Comparison of ENCODE assay signal across 10 cellular contexts in the genomic region with DNA sequence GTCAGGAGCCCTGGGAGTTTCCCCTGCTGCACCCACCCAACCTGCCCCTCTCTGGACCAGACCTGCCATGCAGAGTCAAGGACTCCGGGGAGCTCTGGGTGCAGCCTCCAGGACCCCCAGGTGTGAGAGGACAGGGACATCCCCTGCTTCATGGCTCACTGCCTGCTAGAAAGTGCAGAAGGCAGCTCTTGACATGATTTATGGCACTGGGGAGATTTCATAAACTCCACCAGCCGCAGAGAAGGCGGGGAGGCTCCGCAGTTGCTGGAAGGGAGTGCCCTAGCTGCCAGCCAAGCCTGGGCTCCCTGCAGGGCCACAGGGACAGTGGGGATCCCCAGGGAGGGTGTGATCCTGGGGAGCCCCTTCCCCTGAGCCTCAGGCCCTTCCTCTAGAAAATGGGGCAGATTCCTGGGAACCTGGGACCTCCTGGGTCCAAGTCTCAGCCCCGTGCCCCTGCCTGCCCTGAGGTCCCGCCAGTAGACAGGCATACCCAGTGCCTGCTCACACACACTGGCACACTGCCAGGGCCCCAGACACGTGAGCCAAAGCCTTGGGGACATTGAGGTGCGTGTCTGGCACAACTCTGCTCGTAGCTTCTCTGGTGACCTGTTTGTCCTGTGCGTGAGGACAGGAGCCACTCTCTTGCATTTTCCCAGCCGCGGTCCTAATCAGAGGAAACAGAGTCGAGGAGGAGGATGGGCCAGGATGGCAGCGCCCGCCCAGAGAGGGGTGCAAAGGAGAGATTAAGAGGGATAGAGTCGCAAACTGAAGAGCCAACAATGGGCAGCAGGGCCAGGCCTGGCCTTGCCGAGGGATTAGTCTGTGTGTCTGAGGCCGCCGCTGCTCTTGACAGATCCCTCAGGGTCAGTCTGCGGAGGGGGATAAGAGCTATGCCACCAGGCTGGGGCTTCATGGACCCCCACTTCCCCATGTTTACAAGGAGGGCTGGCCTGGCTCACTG. TPM values are rescaled to one million over a fixed set of nuclear protein-coding genes. Genes with fewer than 3 reads are reported as not detected.
DNase-seq lines count a peak whose midpoint lies in the region; ATAC-seq and TF ChIP-seq lines count a peak whose summit lies in the region.
"Had no signal": no experiment of that assay in that cellular context is flagged by ENCODE, and none has a peak within 500 bp of the region (broad histone marks: within the 10 kb centered on the region; RNA-seq: fewer than 3 reads in every experiment).

No MANE protein-coding gene starts in this region.

- no peak overlapping the region for H3K4me3 ChIP-seq in endodermal cell (ENCODE audit: low read length)
- H3K4me3 ChIP-seq: GM23248 had no signal

- no peaks in the 10 kb centered on the region for H3K9me3 ChIP-seq in endodermal cell (ENCODE audit: control insufficient read depth, low read length)

- ATAC-seq in GM19395 (IDR thresholded peaks at IDR 0.05; ENCODE audit: unreplicated experiment) = no peak

- TF ChIP-seq CTCF in endodermal cell (conservative IDR thresholded peaks at IDR 0.05) = no peak
- no peak for TF ChIP-seq CTCF in progenitor cell of endocrine pancreas (IDR thresholded peaks at IDR 0.05; ENCODE audit: unreplicated experiment)

- H3K36me3 Mint-ChIP-seq in endodermal cell (ENCODE audit: low read depth) (no peaks in the 10 kb centered on the region), progenitor cell of endocrine pancreas (ENCODE audit: insufficient read depth) (no peaks in the 10 kb centered on the region)

- peak overlapping the region; percentile 24 for H3K27ac ChIP-seq in endodermal cell (ENCODE audit: low read depth, low read length)
- H3K27ac ChIP-seq: GM23248 had no signal

- DNase-seq in A172 (ENCODE audit: low spot score) (peak; percentile 66), HuH-7 (ENCODE audit: low spot score) (peak; percentile 83), NCI-H69 (lab: John Stamatoyannopoulos, UW) (peak; percentile 96), endodermal cell (no peak), progenitor cell of endocrine pancreas (ENCODE audit: low spot score, unreplicated experiment) (no peak), RKO (ENCODE audit: low spot score) (no peak), putamen (ENCODE audit: low spot score) (no peak)
- DNase-seq: GM23248 had no signal

- H3K4me3 Mint-ChIP-seq in endodermal cell (no peak overlapping the region), progenitor cell of endocrine pancreas (ENCODE audit: low read depth) (no peak overlapping the region)

- no peaks in the 10 kb centered on the region for H3K27me3 Mint-ChIP-seq in endodermal cell (ENCODE audit: insufficient read depth)
- no peaks in the 10 kb centered on the region for H3K27me3 Mint-ChIP-seq in progenitor cell of endocrine pancreas

- no peak overlapping the region for H3K27ac Mint-ChIP-seq in endodermal cell
- no peak overlapping the region for H3K27ac Mint-ChIP-seq in progenitor cell of endocrine pancreas

- H3K27me3 ChIP-seq in endodermal cell (ENCODE audit: control insufficient read depth, insufficient read depth, low read length, poor library complexity, severe bottlenecking) = no peaks in the 10 kb centered on the region

- WGBS in endodermal cell (ENCODE audit: insufficient coverage in 1 of 2, insufficient read length in 1 of 2), 2 experiments = 91 to 93% methylated on average over 17 to 20 of the region's 20 CpGs

- H3K4me1 ChIP-seq in endodermal cell (ENCODE audit: control insufficient read depth, insufficient read depth, low read length) = no peaks in the 10 kb centered on the region

- no peaks in the 10 kb centered on the region for H3K36me3 ChIP-seq in endodermal cell (ENCODE audit: control insufficient read depth, insufficient read depth, low read length)

- H3K9ac ChIP-seq in endodermal cell (ENCODE audit: extremely low read depth, low read length, poor library complexity, severe bottlenecking) = no peak overlapping the region
- H3K9ac ChIP-seq: GM23248 had no signal

- peaks cover 8% of the 10 kb centered on the region for H3K4me1 Mint-ChIP-seq in endodermal cell
- H3K4me1 Mint-ChIP-seq in progenitor cell of endocrine pancreas (ENCODE audit: low read depth) = no peaks in the 10 kb centered on the region

- no peaks in the 10 kb centered on the region for H3K9me3 Mint-ChIP-seq in endodermal cell
- no peaks in the 10 kb centered on the region for H3K9me3 Mint-ChIP-seq in progenitor cell of endocrine pancreas (ENCODE audit: low read depth)

RNA-seq across cellular contexts. Expression of a gene that starts 13.8 kb away (rescaled TPM):
- total RNA-seq in A172 (2014; rRNA removed; shearing (Covaris generic)) = 0.19 TPM in 2 replicates
- under 1 TPM in 1 of 2 donors, not detected in 1; 0.26 TPM for total RNA-seq in endodermal cell
- 17.0 TPM for polyA plus RNA-seq in endodermal cell (2013, experiment 1 of 2)
- 13.5 TPM for polyA plus RNA-seq in endodermal cell (2013, experiment 2 of 2)
- 0.12 TPM in 1 of 2 replicates, not detected in the other for total RNA-seq in progenitor cell of endocrine pancreas
- total RNA-seq: bronchial epithelial cell, GM23248 had no signal

RNA-seq across cellular contexts. Expression of a gene that starts 33.2 kb away (rescaled TPM):
- total RNA-seq in A172 (2014; rRNA removed; shearing (Covaris generic)) = 12.0 and 22.0 TPM in 2 replicates
- total RNA-seq in endodermal cell (10 to 100 TPM; 15.5 to 22.5 TPM), progenitor cell of endocrine pancreas (21.1 and 21.2 TPM in 2 replicates)
- 25.9 TPM for polyA plus RNA-seq in endodermal cell (2013, experiment 1 of 2)
- polyA plus RNA-seq in endodermal cell (2013, experiment 2 of 2) = 22.2 TPM

RNA-seq across cellular contexts. Expression of a gene that starts 33.5 kb away (rescaled TPM):
- total RNA-seq in A172 (2014; rRNA removed; shearing (Covaris generic)) = 63.4 and 63.8 TPM in 2 replicates
- total RNA-seq in endodermal cell = 100 to 1,000 TPM; 111 to 120 TPM
- 143 TPM for polyA plus RNA-seq in endodermal cell (2013, experiment 1 of 2)
- polyA plus RNA-seq in endodermal cell (2013, experiment 2 of 2) = 125 TPM
- total RNA-seq in progenitor cell of endocrine pancreas = 109 and 120 TPM in 2 replicates

Comparison
In these comparisons a context has a peak if more than half of its experiments do, and no peak if none do; other contexts are left out.
1. DNase-seq: peak in A172 (single experiment), HuH-7 (single experiment) and NCI-H69 (single experiment); none in endodermal cell (single experiment), progenitor cell of endocrine pancreas (single experiment), RKO (single experiment) and putamen (single experiment).